In genomic region chr10:12351889-12352288, GRCh38 we compare ENCODE assay signal across 2 cellular contexts.
TF ChIP-seq lines count a peak whose summit lies in the region.

No MANE protein-coding gene starts in this region.

TF ChIP-seq in IMR-90, 13 proteins besides CTCF, POLR2A, EP300 and RAD21 (continued from another document):
- TF ChIP-seq USF2 (IDR thresholded peaks at IDR 0.05; ENCODE audit: low read depth, low read length) = no peak
- no peak for TF ChIP-seq BHLHE40 (IDR thresholded peaks at IDR 0.05; ENCODE audit: low read depth, low read length)
- no peak for TF ChIP-seq MAZ (IDR thresholded peaks at IDR 0.05; ENCODE audit: borderline replicate concordance, low read depth, low read length)
- no peak for TF ChIP-seq CEBPB (IDR thresholded peaks at IDR 0.05; ENCODE audit: low read depth, low read length)
- no peak for TF ChIP-seq MXI1 (IDR thresholded peaks at IDR 0.05; ENCODE audit: borderline replicate concordance, low read depth, low read length)
- TF ChIP-seq SMC3 (IDR thresholded peaks at IDR 0.05; ENCODE audit: low read depth, low read length) = no peak
- TF ChIP-seq RFX5 (IDR thresholded peaks at IDR 0.05; ENCODE audit: low read depth, low read length) = no peak
- no peak for TF ChIP-seq CHD1 (IDR thresholded peaks at IDR 0.05; ENCODE audit: low read depth, low read length)
- TF ChIP-seq FOS (IDR thresholded peaks at IDR 0.05; ENCODE audit: low read depth, low read length) = no peak
- TF ChIP-seq NFE2L2 (IDR thresholded peaks at IDR 0.05; ENCODE audit: low read depth, low read length) = no peak
- no peak for TF ChIP-seq ELK1 (IDR thresholded peaks at IDR 0.05; ENCODE audit: borderline replicate concordance, low read depth, low read length)
- TF ChIP-seq RCOR1 (IDR thresholded peaks at IDR 0.05; ENCODE audit: insufficient replicate concordance, low read length) = no peak

TF ChIP-seq in neural cell, 6 proteins besides CTCF, POLR2A, EP300 and RAD21 (continued from another document):
- TF ChIP-seq REST (IDR thresholded peaks at IDR 0.05; ENCODE audit: borderline replicate concordance) (no peak), POLR2AphosphoS5 (IDR thresholded peaks at IDR 0.05) (no peak), TAF1 (IDR thresholded peaks at IDR 0.05; ENCODE audit: low read depth) (no peak)
